In genomic region chr7:121276276-121276675, GRCh38 we compare ENCODE assay signal across 23 cellular contexts. TPM values are rescaled to one million over a fixed set of nuclear protein-coding genes. Genes with fewer than 3 reads are reported as not detected.
DNase-seq lines count a peak whose midpoint lies in the region; ATAC-seq, FAIRE-seq and TF ChIP-seq lines count a peak whose summit lies in the region.
"Had no signal": no experiment of that assay in that cellular context is flagged by ENCODE, and none has a peak within 500 bp of the region (broad histone marks: within the 10 kb centered on the region; RNA-seq: fewer than 3 reads in every experiment).

No MANE protein-coding gene starts in this region.

- POLR2A ChIA-PET in IMR-90 (lab: Charles Lee; ENCODE audit: unreplicated experiment) = no interaction called here
- POLR2A ChIA-PET in K562 (lab: Yijun Ruan, JAX) = no interaction called here
- POLR2A ChIA-PET in RWPE1 (lab: Yijun Ruan, JAX; ENCODE audit: low non-redundant PET) = no interaction called here

- no peak for DNase-seq in IMR-90
- no peak for DNase-seq in SJSA1 (ENCODE audit: low read depth in 1 of 2, low spot score in 2 of 2)
- no peak for DNase-seq in K562 (ENCODE audit: extremely low read depth in 1 of 4, low spot score in 3 of 4)
- DNase-seq in memory B cell (ENCODE audit: low spot score in 2 of 2) = no peak
- DNase-seq in RWPE1 (ENCODE audit: low spot score) = no peak
- no peak for DNase-seq in NCI-H1417 treated with DMSO at 0.1 percent for 48 hours (lab: John Stamatoyannopoulos, UW)
- DNase-seq: 8988T; ACHN; AML-193; C1 segment of cervical spinal cord; Calu3; CD4-positive, alpha-beta memory T cell; COR-L47; DND-41; H9 had no signal

- no peak overlapping the region for H4K91ac ChIP-seq in IMR-90 (ENCODE audit: insufficient read depth, low read depth, low read length)

- H3K36me3 ChIP-seq in IMR-90 (ENCODE audit: control insufficient read depth, insufficient read depth, low read length) = 0 out of 2 replicates have a peak, but pooled peaks cover 1% of the 10 kb centered on the region
- peaks cover 21% of the 10 kb centered on the region for H3K36me3 ChIP-seq in SJSA1
- peaks cover 98% of the 10 kb centered on the region for H3K36me3 ChIP-seq in K562 (ENCODE audit: control insufficient read depth, insufficient read depth, low read length)

- no peaks in the 10 kb centered on the region for H3K27me3 Mint-ChIP-seq in memory B cell

- H3K27ac Mint-ChIP-seq in memory B cell = peak overlapping the region; percentile 4
- H3K27ac Mint-ChIP-seq: CD4-positive, alpha-beta memory T cell; GM23338; H9 had no signal

- no peak overlapping the region for H3K23ac ChIP-seq in IMR-90 (ENCODE audit: low read depth, low read length)

- H2AFZ ChIP-seq in IMR-90 (replicated peaks; ENCODE audit: low read length, poor library complexity) (no peak overlapping the region), K562 (ENCODE audit: low read depth, low read length) (no peak overlapping the region)
- H2AFZ ChIP-seq: GM23338 had no signal

- H3K18ac ChIP-seq in IMR-90 (ENCODE audit: low read depth, low read length) = no peak overlapping the region

- no peaks in the 10 kb centered on the region for H3K79me2 ChIP-seq in K562 (ENCODE audit: control insufficient read depth, insufficient read depth, low read length)

- no peak overlapping the region for H2BK120ac ChIP-seq in IMR-90 (ENCODE audit: low read depth, low read length)

- H3K27me3 ChIP-seq in IMR-90 (ENCODE audit: control insufficient read depth, insufficient read depth, low read length) (no peaks in the 10 kb centered on the region), SJSA1 (replicated peaks) (no peaks in the 10 kb centered on the region), K562 (ENCODE audit: control insufficient read depth in 2 of 2, insufficient read depth in 2 of 2, low read length in 2 of 2) (no peaks in the 10 kb centered on the region)

- ATAC-seq in IMR-90 (ENCODE audit: low read depth) = peak; percentile 38
- ATAC-seq in K562 = no peak
- ATAC-seq in memory B cell (ENCODE audit: low read depth) = no peak
- no peak for ATAC-seq in GM18868 (IDR thresholded peaks at IDR 0.05; ENCODE audit: unreplicated experiment)
- ATAC-seq in HG03025 (IDR thresholded peaks at IDR 0.05; ENCODE audit: low FRiP score, unreplicated experiment) = no peak
- ATAC-seq: A549, GM23338, HCT116 had no signal

- no peak for TF ChIP-seq POLR2A in IMR-90 (IDR thresholded peaks at IDR 0.05; ENCODE audit: low read depth, low read length)
- TF ChIP-seq POLR2A in K562 (conservative IDR thresholded peaks at IDR 0.05) = no peak

- no peak overlapping the region for H3K4ac ChIP-seq in IMR-90 (ENCODE audit: low read depth, low read length)

- H3K14ac ChIP-seq in IMR-90 (replicated peaks; ENCODE audit: low read depth, low read length) = no peak overlapping the region

- peak overlapping the region; percentile 17 for H2BK5ac ChIP-seq in IMR-90 (ENCODE audit: low read depth, low read length, poor library complexity, severe bottlenecking)

- dilution Hi-C loops in IMR-90 (cut with HindIII; ENCODE audit: low sequenced_read_pairs, unreplicated experiment) = no loop called here

- TF ChIP-seq CTCF in IMR-90 (conservative IDR thresholded peaks at IDR 0.05; ENCODE audit: low read depth, low read length) (no peak), K562 (IDR thresholded peaks at IDR 0.05 in 2 of 3, conservative IDR thresholded peaks at IDR 0.05 in 1 of 3; ENCODE audit: insufficient read depth in 2 of 3, low read depth in 1 of 3, low read length in 3 of 3) (no peak), RWPE1 (conservative IDR thresholded peaks at IDR 0.05; ENCODE audit: low read depth) (no peak)

- TF ChIP-seq RAD21 in IMR-90 (IDR thresholded peaks at IDR 0.05; ENCODE audit: low read length) (no peak), K562 (CRISPR knock-in tag; conservative IDR thresholded peaks at IDR 0.05 in 1 of 2, IDR thresholded peaks at IDR 0.05 in 1 of 2) (no peak)

- H3K56ac ChIP-seq in IMR-90 (ENCODE audit: extremely low read depth, insufficient read depth, low read length) = no peak overlapping the region

- 33 to 90% methylated on average over 1 to 2 of the region's 4 CpGs for WGBS in IMR-90 (ENCODE audit: extremely low coverage in 2 of 2, insufficient read length in 1 of 2), 2 experiments
- WGBS in K562 (ENCODE audit: insufficient coverage, low coverage, missing lambda C conversion rate) = 81% methylated on average over 4 of the region's 4 CpGs

- H2AK9ac ChIP-seq in IMR-90 (replicated peaks; ENCODE audit: low read depth, low read length, poor library complexity) = no peak overlapping the region

- no peak overlapping the region for H3K4me2 ChIP-seq in IMR-90 (ENCODE audit: low read depth, low read length)
- no peak overlapping the region for H3K4me2 ChIP-seq in K562 (ENCODE audit: insufficient read depth, low read length)
- H3K4me2 ChIP-seq: A549, GM23338 had no signal

- H3K9me3 ChIP-seq in IMR-90 (ENCODE audit: control insufficient read depth, insufficient read depth, low read length) (no peaks in the 10 kb centered on the region), SJSA1 (replicated peaks) (no peaks in the 10 kb centered on the region), K562 (replicated peaks; ENCODE audit: control insufficient read depth, insufficient read depth, low read depth, low read length) (no peaks in the 10 kb centered on the region)
- H3K9me3 ChIP-seq: A549 had no signal

- BruUV-seq in IMR-90 (replicated peaks; lab: Mats Ljungman, UMichigan) = no TSS peak
- BruUV-seq in K562 (replicated peaks; lab: Mats Ljungman, UMichigan) = no TSS peak

- no peak overlapping the region for H2BK20ac ChIP-seq in IMR-90 (ENCODE audit: low read depth, low read length)

- no peak overlapping the region for H3K4me3 ChIP-seq in IMR-90 (ENCODE audit: insufficient read depth, low read depth, low read length)
- no peak overlapping the region for H3K4me3 ChIP-seq in SJSA1
- H3K4me3 ChIP-seq in K562 = no peak overlapping the region
- H3K4me3 ChIP-seq: A549, GM23338 had no signal

- no peak for TF ChIP-seq EP300 in K562 (IDR thresholded peaks at IDR 0.05; ENCODE audit: low read length)

- H3K9me3 Mint-ChIP-seq in memory B cell = no peaks in the 10 kb centered on the region
- H3K9me3 Mint-ChIP-seq: GM23338, H9 had no signal

- peaks cover 2 to 4% of the 10 kb centered on the region in 2 experiments; a peak in 1 of 4 replicates for H3K79me1 ChIP-seq in IMR-90 (ENCODE audit: low read depth in 1 of 2, low read length in 2 of 2)

- H3K9me1 ChIP-seq in IMR-90 (ENCODE audit: insufficient read depth, low read length) (no peaks in the 10 kb centered on the region; the same call in 1 of the 2 replicates), K562 (ENCODE audit: control insufficient read depth, insufficient read depth, low read length) (no peaks in the 10 kb centered on the region)

- peaks cover 9% of the 10 kb centered on the region for H3K4me1 ChIP-seq in IMR-90 (ENCODE audit: control insufficient read depth, insufficient read depth, low read length)
- peaks cover 33% of the 10 kb centered on the region for H3K4me1 ChIP-seq in SJSA1 (replicated peaks)
- peaks cover 0 to 12% of the 10 kb centered on the region in 2 experiments; a peak in 2 of 5 replicates for H3K4me1 ChIP-seq in K562 (replicated peaks in 1 of 2; ENCODE audit: control insufficient read depth in 2 of 2, insufficient read depth in 2 of 2, low read length in 2 of 2)
- H3K4me1 ChIP-seq: A549 had no signal

- H3K9ac ChIP-seq in IMR-90 (ENCODE audit: low read depth, low read length) = no peak overlapping the region
- H3K9ac ChIP-seq in K562 (ENCODE audit: insufficient read depth in 1 of 2, low read depth in 2 of 2, low read length in 2 of 2) = no peak overlapping the region

- no peak overlapping the region for H3K4me3 Mint-ChIP-seq in memory B cell
- H3K4me3 Mint-ChIP-seq: CD4-positive, alpha-beta memory T cell; GM23338; H9 had no signal

- CTCF ChIA-PET in IMR-90 (lab: Yijun Ruan, JAX) (interaction anchor here (0.5 kb wide), 1 partner anchor 215 kb away, joined by 4 read pairs; no protein-coding TSS in a partner anchor), K562 (lab: Yijun Ruan, JAX; ENCODE audit: low intra/inter-chr PET ratio) (no interaction called here), RWPE1 (lab: Yijun Ruan, JAX) (no interaction called here)

- FAIRE-seq in K562 (lab: Jason Lieb, UNC) = no peak
- FAIRE-seq: A549, G401.6, GM12892 had no signal

- no peak overlapping the region for H2BK15ac ChIP-seq in IMR-90 (ENCODE audit: low read depth, low read length)

- intact Hi-C loops in IMR-90 (cut with micrococcal nuclease) (no loop called here), K562 (cut with micrococcal nuclease) (no loop called here)

- H2AK5ac ChIP-seq in IMR-90 (ENCODE audit: low read depth, low read length) = no peak overlapping the region

- in situ Hi-C loops in IMR-90 (cut with MboI; ENCODE audit: low sequenced_read_pairs) = no loop called here
- in situ Hi-C loops in K562 (cut with MboI) = no loop called here

- peaks cover 40% of the 10 kb centered on the region for H3K36me3 Mint-ChIP-seq in memory B cell
- H3K36me3 Mint-ChIP-seq: CD4-positive, alpha-beta memory T cell had no signal

- H3K27ac ChIP-seq in IMR-90 (ENCODE audit: insufficient read depth, low read length) (no peak overlapping the region), SJSA1 (0 out of 2 replicates have a peak overlapping the region, but pooled peaks have one; percentile 1), K562 (ENCODE audit: extremely low read depth, low read depth, low read length) (no peak overlapping the region), RWPE1 (no peak overlapping the region)
- H3K27ac ChIP-seq: A549 had no signal

- H4K8ac ChIP-seq in IMR-90 (ENCODE audit: low read depth in 2 of 2, low read length in 2 of 2) = no peak overlapping the region

- H4K5ac ChIP-seq in IMR-90 (ENCODE audit: low read depth, low read length) = no peak overlapping the region

- H4K20me1 ChIP-seq in IMR-90 (ENCODE audit: insufficient read depth, low read length) (no peaks in the 10 kb centered on the region), K562 (replicated peaks; ENCODE audit: control insufficient read depth, insufficient read depth, low read length) (no peaks in the 10 kb centered on the region)

- peaks cover 29% of the 10 kb centered on the region for H3K4me1 Mint-ChIP-seq in memory B cell
- H3K4me1 Mint-ChIP-seq: CD4-positive, alpha-beta memory T cell had no signal

RNA-seq across cellular contexts. Expression of gene WNT16, which starts 52.5 kb away (rescaled TPM):
- total RNA-seq in IMR-90 (2012; rRNA removed) = 1.1 and 1.7 TPM in 2 replicates
- polyA plus RNA-seq in IMR-90 (2012; rRNA removed) = 0.68 and 0.95 TPM in 2 replicates
- polyA plus RNA-seq in IMR-90 (2012; cell fraction: cytosol; rRNA removed) = 0.22 and 0.25 TPM in 2 replicates
- 0.18 and 0.41 TPM in 2 replicates for polyA plus RNA-seq in IMR-90 (2012; cell fraction: nucleus; rRNA removed; ENCODE audit: low replicate concordance)
- not detected in 2 replicates for total RNA-seq in SJSA1 (2014; rRNA removed; shearing (Covaris generic))
- not detected in 2 replicates for total RNA-seq in K562 (2011; cell fraction: chromatin; rRNA removed; ENCODE audit: low replicate concordance)
- not detected in 2 replicates for total RNA-seq in K562 (2011; cell fraction: nucleolus; rRNA removed)
- not detected in 2 replicates for total RNA-seq in K562 (2011; cell fraction: nucleoplasm; rRNA removed)
- total RNA-seq in K562 (2014; rRNA removed) = not detected in 2 replicates
- not detected in 2 replicates for total RNA-seq in K562 (2014; rRNA removed; fragmentation: Illumina TruSeq; extraction: Trizol)
- not detected in 2 replicates for total RNA-seq in K562 (2015; rRNA removed; fragmentation: Illumina TruSeq; extraction: Trizol)
- total RNA-seq in K562 (2021) = not detected in 2 replicates
- polyA plus RNA-seq in K562 (2011; rRNA removed) = not detected in 2 replicates
- not detected in 2 replicates for polyA plus RNA-seq in K562 (2011; cell fraction: cytosol; rRNA removed)
- polyA plus RNA-seq in K562 (2011; cell fraction: nucleus; rRNA removed) = not detected in 2 replicates
- polyA plus RNA-seq in K562 (2012) = 0.05 and 0.15 TPM in 2 replicates
- not detected in 2 replicates for polyA plus RNA-seq in K562 (2014; fragmentation: Illumina TruSeq; extraction: Trizol)
- polyA plus RNA-seq in K562 (2014; fragmentation: Nextera tagmentation; extraction: Ambion mirVana) = under 1 TPM; 0.06 to 0.07 TPM
- not detected in 2 replicates for polyA plus RNA-seq in K562 (2014; rRNA removed)
- polyA minus RNA-seq in K562 (2011; rRNA and poly(A)+ RNA removed) = not detected in 2 replicates
- polyA minus RNA-seq in K562 (2011; cell fraction: cytosol; rRNA and poly(A)+ RNA removed) = not detected in 2 replicates
- not detected in 2 replicates for polyA minus RNA-seq in K562 (2011; cell fraction: nucleus; rRNA and poly(A)+ RNA removed)
- total RNA-seq: Calu3; CD4-positive, alpha-beta memory T cell; H4; H9 had no signal
- polyA plus RNA-seq: A549; CD4-positive, alpha-beta memory T cell had no signal
